ENCODE assay signal across 18 cellular contexts in the genomic region with DNA sequence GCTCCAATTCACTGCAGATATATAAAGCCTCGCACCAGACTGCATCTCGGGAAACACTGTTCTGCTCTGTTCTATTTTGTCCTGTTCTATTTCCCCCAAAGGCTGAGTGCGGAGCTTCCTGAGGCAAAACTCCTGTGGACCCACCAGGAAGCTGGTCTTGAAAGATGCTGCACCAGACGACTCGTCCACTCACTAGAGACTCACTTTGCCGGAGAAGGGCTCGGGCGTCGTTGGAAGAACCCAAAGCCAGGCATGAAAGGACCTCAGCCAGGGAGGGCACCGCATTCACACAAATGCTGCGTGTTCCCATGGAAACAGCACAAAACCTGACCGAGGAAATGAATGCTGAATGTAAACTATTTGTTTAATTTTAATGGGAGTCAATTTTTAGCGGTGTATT.
DNase-seq lines count a peak whose midpoint lies in the region; ATAC-seq and TF ChIP-seq lines count a peak whose summit lies in the region.
"Had no signal": no experiment of that assay in that cellular context is flagged by ENCODE, and none has a peak within 500 bp of the region (broad histone marks: within the 10 kb centered on the region; RNA-seq: fewer than 3 reads in every experiment).

No MANE protein-coding gene starts in this region.

- no peak overlapping the region for H2BK20ac ChIP-seq in H9 (ENCODE audit: low read depth, low read length, poor library complexity, severe bottlenecking)

- no peak overlapping the region for H3K4me3 Mint-ChIP-seq in H9
- no peak overlapping the region for H3K4me3 Mint-ChIP-seq in naive thymus-derived CD4-positive, alpha-beta T cell
- no peak overlapping the region for H3K4me3 Mint-ChIP-seq in stimulated activated naive CD8-positive, alpha-beta T cell treated with anti-CD3 and anti-CD28 coated beads, Interleukin-15, amount 100 ng/mL, for 72 hours
- H3K4me3 Mint-ChIP-seq: CD4-positive, CD25-positive, alpha-beta regulatory T cell had no signal

- no peak overlapping the region for H3T11ph ChIP-seq in H9 (ENCODE audit: low read length)

- no peaks in the 10 kb centered on the region for H3K36me3 Mint-ChIP-seq in H9 (ENCODE audit: insufficient read depth in 1 of 3, low read depth in 3 of 3)
- no peaks in the 10 kb centered on the region for H3K36me3 Mint-ChIP-seq in naive thymus-derived CD4-positive, alpha-beta T cell
- H3K36me3 Mint-ChIP-seq: CD4-positive, CD25-positive, alpha-beta regulatory T cell had no signal

- POLR2A ChIA-PET in naive thymus-derived CD4-positive, alpha-beta T cell (lab: Charles Lee), result no interaction called here

- no peak overlapping the region for H3K14ac ChIP-seq in H9 (ENCODE audit: insufficient read depth, low read length)

- H3K27me3 Mint-ChIP-seq in H9 (ENCODE audit: low read depth), result no peaks in the 10 kb centered on the region
- H3K27me3 Mint-ChIP-seq in naive thymus-derived CD4-positive, alpha-beta T cell, result peaks cover 0 to 12% (median 5%) of the 10 kb centered on the region in 5 donors
- H3K27me3 Mint-ChIP-seq in stimulated activated naive CD8-positive, alpha-beta T cell treated with anti-CD3 and anti-CD28 coated beads, Interleukin-15, amount 100 ng/mL, for 72 hours, result peaks cover 8% of the 10 kb centered on the region

- no peak overlapping the region for H2AK5ac ChIP-seq in H9 (ENCODE audit: insufficient read length, low read length)
- H2AK5ac ChIP-seq in mesendoderm (ENCODE audit: low read length), result no peak overlapping the region

- H3K4ac ChIP-seq in H9 (ENCODE audit: low read depth, low read length) (no peak overlapping the region), mesendoderm (ENCODE audit: low read depth, low read length) (no peak overlapping the region)

- H3K27ac ChIP-seq in H9 (ENCODE audit: insufficient read length, low read depth, low read length), result no peak overlapping the region
- no peak overlapping the region for H3K27ac ChIP-seq in coronary artery
- H3K27ac ChIP-seq in mesendoderm (ENCODE audit: low read depth, low read length), result no peak overlapping the region
- no peak overlapping the region for H3K27ac ChIP-seq in naive thymus-derived CD4-positive, alpha-beta T cell (ENCODE audit: low read depth, low read length)

- no peak overlapping the region for H2AFZ ChIP-seq in H9 (ENCODE audit: low read length)

- H4K91ac ChIP-seq in H9 (ENCODE audit: insufficient read length, low read depth, low read length), result no peak overlapping the region

- H3K4me2 ChIP-seq in H9 (ENCODE audit: insufficient read depth, insufficient read length, low read length) (peak overlapping the region; percentile 51), mesendoderm (ENCODE audit: low read length) (no peak overlapping the region)

- H3K4me1 Mint-ChIP-seq in H9, result peaks cover 5 to 31% of the 10 kb centered on the region in 2 experiments
- no peaks in the 10 kb centered on the region for H3K4me1 Mint-ChIP-seq in naive thymus-derived CD4-positive, alpha-beta T cell
- no peaks in the 10 kb centered on the region for H3K4me1 Mint-ChIP-seq in stimulated activated naive CD8-positive, alpha-beta T cell treated with anti-CD3 and anti-CD28 coated beads, Interleukin-15, amount 100 ng/mL, for 72 hours
- H3K4me1 Mint-ChIP-seq: CD4-positive, CD25-positive, alpha-beta regulatory T cell had no signal

- no CpG with 5 or more reads among the region's 13 CpGs for whole genome bisulfite sequencing in H9 (ENCODE audit: extremely low coverage, insufficient read length, low lambda C conversion rate)
- WGBS in mesendoderm (ENCODE audit: extremely low coverage, insufficient coverage, low lambda C conversion rate), result no CpG with 5 or more reads among the region's 13 CpGs

- H3K9ac ChIP-seq in H9 (ENCODE audit: extremely low read depth, insufficient read length, low read length) (no peak overlapping the region), mesendoderm (ENCODE audit: low read length) (no peak overlapping the region)

- H2BK5ac ChIP-seq in H9 (ENCODE audit: insufficient read length, low read length), result no peak overlapping the region
- no peak overlapping the region for H2BK5ac ChIP-seq in mesendoderm (ENCODE audit: low read length)

- no peak overlapping the region for H2BK12ac ChIP-seq in H9 (ENCODE audit: insufficient read length, low read depth, low read length)

- H3K56ac ChIP-seq in H9 (ENCODE audit: insufficient read length, low read depth, low read length) (no peak overlapping the region), mesendoderm (ENCODE audit: low read length) (no peak overlapping the region)

- H3K23ac ChIP-seq in H9 (ENCODE audit: insufficient read length, low read depth, low read length), result no peak overlapping the region
- no peak overlapping the region for H3K23ac ChIP-seq in mesendoderm (ENCODE audit: low read length)

- intact Hi-C loops in naive thymus-derived CD4-positive, alpha-beta T cell (cut with micrococcal nuclease), result no loop called here

- H3K79me2 ChIP-seq in H9 (ENCODE audit: insufficient read depth, low read length) (no peaks in the 10 kb centered on the region), mesendoderm (ENCODE audit: control insufficient read depth, insufficient read depth, low read length) (no peaks in the 10 kb centered on the region)

- H3K4me3 ChIP-seq in coronary artery (no peak overlapping the region), mesendoderm (ENCODE audit: low read length) (no peak overlapping the region)
- no peak overlapping the region for H3K4me3 ChIP-seq in naive thymus-derived CD4-positive, alpha-beta T cell (ENCODE audit: low read length)

- DNase-seq in Ammon's horn (ENCODE audit: low spot score) (peak; percentile 27), H9 (peak; percentile 24), coronary artery (ENCODE audit: low spot score) (peak; percentile 38), mesendoderm (peak; percentile 22), hepatic stellate cell (ENCODE audit: low spot score) (no peak)
- no peak for DNase-seq in activated naive CD4-positive, alpha-beta T cell (lab: John Stamatoyannopoulos, UW)
- no peak for DNase-seq in naive thymus-derived CD4-positive, alpha-beta T cell
- no peak for DNase-seq in stimulated activated naive CD8-positive, alpha-beta T cell treated with anti-CD3 and anti-CD28 coated beads, Interleukin-15, amount 100 ng/mL, for 72 hours
- DNase-seq: CD4-positive, CD25-positive, alpha-beta regulatory T cell; DMS79 treated with DMSO at 0.1 percent for 48 hours; GOT3; IMR-90; NCI-H1436; NCI-H2081 treated with DMSO at 0.1 percent for 48 hours; NCI-H226; NCI-H526; NK-92 treated with Interleukin-12 subunit alpha and Interleukin-12 subunit beta, amount 100 ng/mL, for 24 hours; OCI-M1 had no signal

- H3K27ac Mint-ChIP-seq in H9, result no peak overlapping the region
- H3K27ac Mint-ChIP-seq in naive thymus-derived CD4-positive, alpha-beta T cell, result no peak overlapping the region
- H3K27ac Mint-ChIP-seq in stimulated activated naive CD8-positive, alpha-beta T cell treated with anti-CD3 and anti-CD28 coated beads, Interleukin-15, amount 100 ng/mL, for 72 hours, result no peak overlapping the region
- H3K27ac Mint-ChIP-seq: CD4-positive, CD25-positive, alpha-beta regulatory T cell had no signal

- H3K23me2 ChIP-seq in H9 (ENCODE audit: insufficient read length, low read depth, low read length, poor library complexity, severe bottlenecking), result no peaks in the 10 kb centered on the region

- H3K4me1 ChIP-seq in H9 (ENCODE audit: insufficient read depth, low read length) (no peaks in the 10 kb centered on the region), mesendoderm (ENCODE audit: control insufficient read depth, low read depth, low read length) (no peaks in the 10 kb centered on the region)
- no peaks in the 10 kb centered on the region for H3K4me1 ChIP-seq in naive thymus-derived CD4-positive, alpha-beta T cell (ENCODE audit: control insufficient read depth in 2 of 2, insufficient read depth in 2 of 2, low read length in 2 of 2)

- no peak for TF ChIP-seq CTCF in H9 (conservative IDR thresholded peaks at IDR 0.05)
- no peak for TF ChIP-seq CTCF in coronary artery (IDR thresholded peaks at IDR 0.05)

- H3K9me3 ChIP-seq in H9 (ENCODE audit: control insufficient read depth, low read depth, low read length), result no peaks in the 10 kb centered on the region
- H3K9me3 ChIP-seq in naive thymus-derived CD4-positive, alpha-beta T cell (ENCODE audit: control insufficient read depth in 2 of 3, low read length in 3 of 3), result no peaks in the 10 kb centered on the region

- H3K9me3 Mint-ChIP-seq in H9, result peaks cover 0 to 4% of the 10 kb centered on the region in 2 experiments; a peak in 1 of 5 replicates
- H3K9me3 Mint-ChIP-seq in naive thymus-derived CD4-positive, alpha-beta T cell, result no peaks in the 10 kb centered on the region
- no peaks in the 10 kb centered on the region for H3K9me3 Mint-ChIP-seq in stimulated activated naive CD8-positive, alpha-beta T cell treated with anti-CD3 and anti-CD28 coated beads, Interleukin-15, amount 100 ng/mL, for 72 hours
- H3K9me3 Mint-ChIP-seq: CD4-positive, CD25-positive, alpha-beta regulatory T cell had no signal

- H3K27me3 ChIP-seq in H9 (ENCODE audit: insufficient read depth, low read length) (no peaks in the 10 kb centered on the region; the same call in 1 of the 2 replicates), mesendoderm (ENCODE audit: insufficient read depth, low read length, poor library complexity) (peaks cover 7% of the 10 kb centered on the region)
- no peaks in the 10 kb centered on the region for H3K27me3 ChIP-seq in naive thymus-derived CD4-positive, alpha-beta T cell (ENCODE audit: control insufficient read depth in 2 of 2, insufficient read depth in 2 of 2, low read length in 2 of 2)

- H3K79me1 ChIP-seq in H9 (ENCODE audit: insufficient read depth, low read depth, low read length, poor library complexity, severe bottlenecking), result no peaks in the 10 kb centered on the region
- no peaks in the 10 kb centered on the region for H3K79me1 ChIP-seq in mesendoderm (ENCODE audit: low read length)

- no peak for ATAC-seq in naive thymus-derived CD4-positive, alpha-beta T cell
- no peak for ATAC-seq in stimulated activated naive CD8-positive, alpha-beta T cell treated with anti-CD3 and anti-CD28 coated beads, Interleukin-15, amount 100 ng/mL, for 72 hours

- no peak overlapping the region for H2BK120ac ChIP-seq in H9 (ENCODE audit: low read depth, low read length, poor library complexity, severe bottlenecking)
- no peak overlapping the region for H2BK120ac ChIP-seq in mesendoderm (ENCODE audit: low read depth, low read length)

- H4K5ac ChIP-seq in H9 (ENCODE audit: insufficient read length, low read depth, low read length), result no peak overlapping the region
- no peak overlapping the region for H4K5ac ChIP-seq in mesendoderm (ENCODE audit: low read length)

- no peak overlapping the region for H3K18ac ChIP-seq in H9 (ENCODE audit: insufficient read length, low read depth, low read length)
- no peak overlapping the region for H3K18ac ChIP-seq in mesendoderm (ENCODE audit: low read length)

- H3K36me3 ChIP-seq in mesendoderm (ENCODE audit: control insufficient read depth, insufficient read depth, low read length), result no peaks in the 10 kb centered on the region
- no peaks in the 10 kb centered on the region for H3K36me3 ChIP-seq in naive thymus-derived CD4-positive, alpha-beta T cell (ENCODE audit: control insufficient read depth in 2 of 3, insufficient read depth in 3 of 3, low read length in 3 of 3)

- no peak overlapping the region for H2BK15ac ChIP-seq in H9 (ENCODE audit: low read depth, low read length)
- H2BK15ac ChIP-seq in mesendoderm (replicated peaks; ENCODE audit: low read depth), result no peak overlapping the region

- no peaks in the 10 kb centered on the region for H4K20me1 ChIP-seq in H9 (ENCODE audit: control insufficient read depth, insufficient read depth, insufficient read length)

- H4K8ac ChIP-seq in H9 (replicated peaks; ENCODE audit: insufficient read length, low read depth, low read length) (no peak overlapping the region), mesendoderm (ENCODE audit: low read depth, low read length) (no peak overlapping the region)

- CTCF ChIA-PET in naive thymus-derived CD4-positive, alpha-beta T cell (lab: Charles Lee), result no interaction called here

Comparison
In these comparisons a context has a peak if more than half of its experiments do, and no peak if none do; other contexts are left out.
1. DNase-seq: peak in Ammon's horn (single experiment), H9 (single experiment), coronary artery (single experiment) and mesendoderm (single experiment); none in activated naive CD4-positive, alpha-beta T cell (0 of 4), hepatic stellate cell (single experiment), naive thymus-derived CD4-positive, alpha-beta T cell (0 of 9) and stimulated activated naive CD8-positive, alpha-beta T cell treated with anti-CD3 and anti-CD28 coated beads, Interleukin-15, amount 100 ng/mL, for 72 hours (0 of 2).